Comparison of ENCODE assay signal across 23 cellular contexts in genomic region chr2:105568323-105568610, GRCh38.
DNase-seq lines count a peak whose midpoint lies in the region; TF ChIP-seq lines count a peak whose summit lies in the region.
"Had no signal": no experiment of that assay in that cellular context is flagged by ENCODE, and none has a peak within 500 bp of the region (broad histone marks: within the 10 kb centered on the region; RNA-seq: fewer than 3 reads in every experiment).

No MANE protein-coding gene starts in this region.

- H3K9ac ChIP-seq in neural progenitor cell: no peak overlapping the region

- no peaks in the 10 kb centered on the region for H3K27me3 ChIP-seq in neural progenitor cell
- H3K27me3 ChIP-seq: vagina had no signal

- H3K4me1 ChIP-seq in neural progenitor cell: no peaks in the 10 kb centered on the region

- DNase-seq in AG10803 (ENCODE audit: low read depth) (peak; percentile 11), EL (peak; percentile 6), astrocyte of the hippocampus (ENCODE audit: low read depth, low spot score) (peak; percentile 7), neural progenitor cell (ENCODE audit: low spot score) (no peak), amygdala (lab: John Stamatoyannopoulos, UW) (no peak), iPS-NIHi7 (ENCODE audit: extremely low spot score) (no peak), T-helper 2 cell (no peak), DMS79 (lab: John Stamatoyannopoulos, UW) (no peak)
- DNase-seq: ACHN; activated CD4-positive, alpha-beta T cell treated with anti-CD3 and anti-CD28 coated beads, Interleukin-2, amount 50 U/mL, for 4 hours; cortex of kidney; DND-41; immature natural killer cell; left ventricle myocardium superior; mucosa of descending colon; NCI-H1105; NK-92 treated with Interleukin-12 subunit alpha and Interleukin-12 subunit beta, amount 100 ng/mL, for 24 hours; spleen; substantia nigra; WERI-Rb-1 had no signal

- no peak overlapping the region for H3K4me2 ChIP-seq in neural progenitor cell

- H3K4me3 ChIP-seq in AG10803 (ENCODE audit: low read length) (peak overlapping the region; percentile 38), neural progenitor cell (no peak overlapping the region)
- H3K4me3 ChIP-seq: mucosa of descending colon, spleen, vagina had no signal

- no peaks in the 10 kb centered on the region for H4K20me1 ChIP-seq in neural progenitor cell (ENCODE audit: low read depth)

- no peaks in the 10 kb centered on the region for H3K36me3 ChIP-seq in neural progenitor cell
- H3K36me3 ChIP-seq: spleen, vagina, WERI-Rb-1 had no signal

- no peaks in the 10 kb centered on the region for H3K36me3 Mint-ChIP-seq in neural progenitor cell
- H3K36me3 Mint-ChIP-seq: activated naive CD4-positive, alpha-beta T cell treated with anti-CD3 and anti-CD28 coated beads, Interleukin-2, amount 50 U/mL, for 72 hours; immature natural killer cell had no signal

- peak overlapping the region; percentile 28 for H3K4me3 Mint-ChIP-seq in neural progenitor cell
- H3K4me3 Mint-ChIP-seq: immature natural killer cell; T-helper 2 cell treated with Interferon-gamma antibody and Interleukin-4, amounts not matched to agents 5 μg/mL and 100 μg/mL, for 36 hours had no signal

- no peak overlapping the region for H2AFZ ChIP-seq in neural progenitor cell (replicated peaks)

- no peaks in the 10 kb centered on the region for H3K9me3 ChIP-seq in neural progenitor cell (ENCODE audit: low read depth)
- H3K9me3 ChIP-seq: mucosa of descending colon, spleen, vagina had no signal

- H3K9me3 Mint-ChIP-seq in neural progenitor cell: peaks cover 5% of the 10 kb centered on the region
- H3K9me3 Mint-ChIP-seq: activated naive CD4-positive, alpha-beta T cell treated with anti-CD3 and anti-CD28 coated beads, Interleukin-2, amount 50 U/mL, for 72 hours; immature natural killer cell; T-helper 2 cell treated with Interferon-gamma antibody and Interleukin-4, amounts not matched to agents 5 μg/mL and 100 μg/mL, for 36 hours had no signal

- H3K79me2 ChIP-seq in neural progenitor cell (ENCODE audit: low read depth): no peaks in the 10 kb centered on the region

- H3F3A ChIP-seq in neural progenitor cell (ENCODE audit: low read depth): no peaks in the 10 kb centered on the region

- no peak overlapping the region for H3K27ac Mint-ChIP-seq in neural progenitor cell
- H3K27ac Mint-ChIP-seq: activated naive CD4-positive, alpha-beta T cell treated with anti-CD3 and anti-CD28 coated beads, Interleukin-2, amount 50 U/mL, for 72 hours; immature natural killer cell; T-helper 2 cell treated with Interferon-gamma antibody and Interleukin-4, amounts not matched to agents 5 μg/mL and 100 μg/mL, for 36 hours had no signal

- H3K27ac ChIP-seq in neural progenitor cell: no peak overlapping the region
- H3K27ac ChIP-seq: vagina, WERI-Rb-1 had no signal

- H3K4me1 Mint-ChIP-seq in neural progenitor cell: peaks cover 12% of the 10 kb centered on the region
- H3K4me1 Mint-ChIP-seq: immature natural killer cell had no signal

- peaks cover 7% of the 10 kb centered on the region for H3K27me3 Mint-ChIP-seq in neural progenitor cell (ENCODE audit: insufficient read depth, low read depth)

- no peak for TF ChIP-seq CTCF in AG10803 (conservative IDR thresholded peaks at IDR 0.05; ENCODE audit: low read length)
- TF ChIP-seq CTCF in neural progenitor cell (IDR thresholded peaks at IDR 0.05): no peak

Comparison
In these comparisons a context has a peak if more than half of its experiments do, and no peak if none do; other contexts are left out.
1. DNase-seq: peak in AG10803 (single experiment), EL (single experiment) and astrocyte of the hippocampus (single experiment); none in neural progenitor cell (single experiment), amygdala (0 of 56), iPS-NIHi7 (single experiment), T-helper 2 cell (0 of 5) and DMS79 (single experiment).